ENCODE assay signal across 9 cellular contexts in the genomic region with DNA sequence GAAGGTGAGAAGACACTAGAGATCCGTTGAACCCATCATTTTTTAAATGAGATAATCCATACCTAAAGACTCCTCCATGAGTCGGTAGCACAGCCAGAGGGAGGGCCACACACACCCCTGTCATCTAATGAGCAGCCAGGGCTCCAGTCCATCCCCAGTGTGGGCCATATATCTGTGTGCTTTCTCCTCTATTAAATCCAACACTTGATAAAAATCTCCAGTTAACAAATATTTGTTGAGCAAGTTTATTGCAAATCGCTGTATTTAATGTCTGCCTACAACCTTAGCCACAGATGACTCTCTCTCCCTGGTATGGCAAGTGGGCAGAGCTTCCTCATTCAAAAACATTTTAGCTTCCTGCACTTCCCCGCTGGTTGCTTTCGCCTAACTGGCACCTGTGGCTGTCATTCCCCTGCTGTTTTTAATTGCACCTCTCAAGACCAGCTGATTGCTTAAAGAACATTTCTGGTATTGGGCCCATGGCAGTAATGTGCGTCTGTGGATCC.
DNase-seq lines count a peak whose midpoint lies in the region; ATAC-seq, FAIRE-seq and TF ChIP-seq lines count a peak whose summit lies in the region.
"Had no signal": no experiment of that assay in that cellular context is flagged by ENCODE, and none has a peak within 500 bp of the region (broad histone marks: within the 10 kb centered on the region; RNA-seq: fewer than 3 reads in every experiment).

No MANE protein-coding gene starts in this region.

- peak; percentile 43 for FAIRE-seq in A549 (lab: Jason Lieb, UNC)
- FAIRE-seq: GM18507 had no signal

- CTCF ChIA-PET in A549 (lab: Yijun Ruan, JAX): interaction anchor here (0.8 to 5.8 kb wide), 14 partner anchors 13 to 204 kb away, joined by 3 to 67 read pairs (median 6); no protein-coding TSS in a partner anchor

- 8% methylated on average over 6 of the region's 6 CpGs for WGBS in A549 (ENCODE audit: missing lambda C conversion rate)
- WGBS in lower leg skin, 2 donors: 49 to 50% methylated on average over 6 of the region's 6 CpGs

- peak; percentile 22 to 43; a peak in 5 of 6 replicates for ATAC-seq in A549
- peak; percentile 29 for ATAC-seq in T-helper 17 cell

- no peaks in the 10 kb centered on the region for H3K9me3 Mint-ChIP-seq in immature natural killer cell

- peak overlapping the region; percentile 80 for H3K4me2 ChIP-seq in A549

- peak overlapping the region; percentile 100 for H3K27ac Mint-ChIP-seq in T-helper 17 cell
- peak overlapping the region; percentile 13 to 81 (median 62) for H3K27ac Mint-ChIP-seq in immature natural killer cell

- DNase-seq in A549 (ENCODE audit: low read depth in 1 of 2, low spot score in 1 of 2) (peak in 1 of 2 experiments; percentile 90), HL-60 (ENCODE audit: low read depth in 1 of 2, low spot score in 1 of 2) (peak; percentile 47 to 73), T-helper 17 cell (no peak), immature natural killer cell (no peak), lower leg skin (ENCODE audit: low spot score in 2 of 2) (no peak), head of caudate nucleus (no peak), RKO (ENCODE audit: low spot score) (no peak)
- no peak for DNase-seq in stimulated activated CD8-positive, alpha-beta memory T cell treated with anti-CD3 and anti-CD28 coated beads, Interleukin-4, amount 100 ng/mL, for 48 hours

- no peak overlapping the region for H3K4me3 ChIP-seq in A549
- no peak overlapping the region for H3K4me3 ChIP-seq in HL-60 (replicated peaks; ENCODE audit: insufficient read depth, low read length)
- H3K4me3 ChIP-seq in lower leg skin (ENCODE audit: low read depth, poor library complexity, severe bottlenecking): no peak overlapping the region

- TF ChIP-seq RAD21 in A549 (conservative IDR thresholded peaks at IDR 0.05 in 1 of 2, IDR thresholded peaks at IDR 0.05 in 1 of 2): peak in 1 of 2 experiments; percentile 43; a peak in 2 of 5 replicates

- H3K36me3 Mint-ChIP-seq in T-helper 17 cell (ENCODE audit: low read depth) (peaks cover 2% of the 10 kb centered on the region), immature natural killer cell (peaks cover 0 to 4% (median 4%) of the 10 kb centered on the region in 3 donors)

- H3K27ac ChIP-seq in A549 (peak overlapping the region; percentile 92), HL-60 (replicated peaks) (no peak overlapping the region)

- TF ChIP-seq POLR2A in A549 (IDR thresholded peaks at IDR 0.05; ENCODE audit: low read length): no peak
- TF ChIP-seq POLR2A in lower leg skin (IDR thresholded peaks at IDR 0.05): no peak

- no peaks in the 10 kb centered on the region for H3K27me3 ChIP-seq in HL-60 (ENCODE audit: insufficient read depth, poor library complexity, severe bottlenecking)

- peak overlapping the region; percentile 79 for H3K4me3 Mint-ChIP-seq in T-helper 17 cell
- peak overlapping the region in 4 of 5 donors; percentile 19 to 41 (median 26) for H3K4me3 Mint-ChIP-seq in immature natural killer cell

- TF ChIP-seq CTCF in A549 (IDR thresholded peaks at IDR 0.05) (no peak), HL-60 (IDR thresholded peaks at IDR 0.05; ENCODE audit: insufficient read depth, low read length) (no peak), lower leg skin (IDR thresholded peaks at IDR 0.05) (no peak)

- POLR2A ChIA-PET in A549 (lab: Yijun Ruan, JAX): interaction anchor here (0.8 to 1.7 kb wide), 7 partner anchors 14 to 72 kb away, joined by 3 to 13 read pairs (median 3); no protein-coding TSS in a partner anchor

- H3K4me1 Mint-ChIP-seq in T-helper 17 cell (peaks cover 75% of the 10 kb centered on the region), immature natural killer cell (peaks cover 83 to 84% of the 10 kb centered on the region in 2 donors)

- intact Hi-C loops in lower leg skin (cut with DNase I; ENCODE audit: low total_unique reads): no loop called here
- intact Hi-C loops in head of caudate nucleus (cut with DNase I): no loop called here

- TF ChIP-seq EP300 in A549 (IDR thresholded peaks at IDR 0.05): peak; percentile 82 to 86; a peak in 4 of 5 replicates

- H3K9me3 ChIP-seq in A549: no peaks in the 10 kb centered on the region
- H3K9me3 ChIP-seq in T-helper 17 cell (ENCODE audit: control insufficient read depth, low read length, poor library complexity, severe bottlenecking): no peaks in the 10 kb centered on the region

- H3K27me3 Mint-ChIP-seq in T-helper 17 cell (no peaks in the 10 kb centered on the region), immature natural killer cell (ENCODE audit: low read depth in 3 of 3) (peaks cover 0 to 4% (median 0%) of the 10 kb centered on the region in 3 donors)

- H3K4me1 ChIP-seq in A549: peaks cover 96% of the 10 kb centered on the region

TF ChIP-seq in A549, 52 proteins besides CTCF, POLR2A, EP300 and RAD21 (continues in another document):
- 0 out of 2 replicates have a peak, but pooled peaks have one; percentile 52 for TF ChIP-seq TP53 (CRISPR knock-in tag; IDR thresholded peaks at IDR 0.05)
- TF ChIP-seq FOSL2 (IDR thresholded peaks at IDR 0.05): peak; percentile 77
- TF ChIP-seq FOSL2 (CRISPR knock-in tag; IDR thresholded peaks at IDR 0.05): peak; percentile 93
- no peak for TF ChIP-seq HEYL (CRISPR knock-in tag; IDR thresholded peaks at IDR 0.05)
- peak; percentile 91 for TF ChIP-seq RFX5 (IDR thresholded peaks at IDR 0.05)
- TF ChIP-seq PBX3 (IDR thresholded peaks at IDR 0.05): peak; percentile 53; the same call in 1 of the 2 replicates
- 0 out of 2 replicates have a peak, but pooled peaks have one; percentile 29 for TF ChIP-seq TFCP2L1 (CRISPR knock-in tag; IDR thresholded peaks at IDR 0.05)
- TF ChIP-seq HOXB13 (CRISPR knock-in tag; IDR thresholded peaks at IDR 0.05; ENCODE audit: low read depth): peak; percentile 74; the same call in 1 of the 2 replicates
- TF ChIP-seq FOXS1 (CRISPR knock-in tag; IDR thresholded peaks at IDR 0.05): peak; percentile 68; the same call in 1 of the 2 replicates
- TF ChIP-seq RARB (CRISPR knock-in tag; IDR thresholded peaks at IDR 0.05): 0 out of 2 replicates have a peak, but pooled peaks have one; percentile 49
- TF ChIP-seq SMC3 (IDR thresholded peaks at IDR 0.05): peak; percentile 32; the same call in 1 of the 3 replicates
- TF ChIP-seq, protein P1, sequence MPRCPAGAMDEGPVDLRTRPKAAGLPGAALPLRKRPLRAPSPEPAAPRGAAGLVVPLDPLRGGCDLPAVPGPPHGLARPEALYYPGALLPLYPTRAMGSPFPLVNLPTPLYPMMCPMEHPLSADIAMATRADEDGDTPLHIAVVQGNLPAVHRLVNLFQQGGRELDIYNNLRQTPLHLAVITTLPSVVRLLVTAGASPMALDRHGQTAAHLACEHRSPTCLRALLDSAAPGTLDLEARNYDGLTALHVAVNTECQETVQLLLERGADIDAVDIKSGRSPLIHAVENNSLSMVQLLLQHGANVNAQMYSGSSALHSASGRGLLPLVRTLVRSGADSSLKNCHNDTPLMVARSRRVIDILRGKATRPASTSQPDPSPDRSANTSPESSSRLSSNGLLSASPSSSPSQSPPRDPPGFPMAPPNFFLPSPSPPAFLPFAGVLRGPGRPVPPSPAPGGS (IDR thresholded peaks at IDR 0.05): 0 out of 3 replicates have a peak, but pooled peaks have one; percentile 28
- no peak; the same call in 1 of the 2 replicates for TF ChIP-seq HOXA7 (CRISPR knock-in tag; IDR thresholded peaks at IDR 0.05)
- TF ChIP-seq ATOH8 (CRISPR knock-in tag; IDR thresholded peaks at IDR 0.05; ENCODE audit: low read depth): no peak
- TF ChIP-seq, protein P2, sequence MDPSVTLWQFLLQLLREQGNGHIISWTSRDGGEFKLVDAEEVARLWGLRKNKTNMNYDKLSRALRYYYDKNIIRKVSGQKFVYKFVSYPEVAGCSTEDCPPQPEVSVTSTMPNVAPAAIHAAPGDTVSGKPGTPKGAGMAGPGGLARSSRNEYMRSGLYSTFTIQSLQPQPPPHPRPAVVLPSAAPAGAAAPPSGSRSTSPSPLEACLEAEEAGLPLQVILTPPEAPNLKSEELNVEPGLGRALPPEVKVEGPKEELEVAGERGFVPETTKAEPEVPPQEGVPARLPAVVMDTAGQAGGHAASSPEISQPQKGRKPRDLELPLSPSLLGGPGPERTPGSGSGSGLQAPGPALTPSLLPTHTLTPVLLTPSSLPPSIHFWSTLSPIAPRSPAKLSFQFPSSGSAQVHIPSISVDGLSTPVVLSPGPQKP (IDR thresholded peaks at IDR 0.05; ENCODE audit: low read depth, low read length): no peak
- TF ChIP-seq, protein P3, sequence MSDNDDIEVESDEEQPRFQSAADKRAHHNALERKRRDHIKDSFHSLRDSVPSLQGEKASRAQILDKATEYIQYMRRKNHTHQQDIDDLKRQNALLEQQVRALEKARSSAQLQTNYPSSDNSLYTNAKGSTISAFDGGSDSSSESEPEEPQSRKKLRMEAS (IDR thresholded peaks at IDR 0.05): peak; percentile 45; the same call in 1 of the 2 replicates
- TF ChIP-seq GATA3 (IDR thresholded peaks at IDR 0.05; ENCODE audit: borderline replicate concordance): peak; percentile 98
- TF ChIP-seq, protein P4, sequence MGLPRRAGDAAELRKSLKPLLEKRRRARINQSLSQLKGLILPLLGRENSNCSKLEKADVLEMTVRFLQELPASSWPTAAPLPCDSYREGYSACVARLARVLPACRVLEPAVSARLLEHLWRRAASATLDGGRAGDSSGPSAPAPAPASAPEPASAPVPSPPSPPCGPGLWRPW (IDR thresholded peaks at IDR 0.05): 0 out of 2 replicates have a peak, but pooled peaks have one; percentile 37
- TF ChIP-seq CEBPB (IDR thresholded peaks at IDR 0.05): peak; percentile 67 to 85
- peak; percentile 91 for TF ChIP-seq JUNB (IDR thresholded peaks at IDR 0.05)
- TF ChIP-seq JUN (IDR thresholded peaks at IDR 0.05): peak; percentile 68 to 85; a peak in 3 of 5 replicates
- TF ChIP-seq ZC3H11A (IDR thresholded peaks at IDR 0.05): no peak
- TF ChIP-seq MAFK (IDR thresholded peaks at IDR 0.05; ENCODE audit: partially characterized antibody): no peak

Comparison
In these comparisons a context has a peak if more than half of its experiments do, and no peak if none do; other contexts are left out.
1. DNase-seq: peak in HL-60 (2 of 2); none in T-helper 17 cell (0 of 3), immature natural killer cell (0 of 3), lower leg skin (0 of 2), stimulated activated CD8-positive, alpha-beta memory T cell treated with anti-CD3 and anti-CD28 coated beads, Interleukin-4, amount 100 ng/mL, for 48 hours (single experiment), head of caudate nucleus (0 of 42) and RKO (single experiment).